ENCODE assay signal across 8 cellular contexts in the genomic region with DNA sequence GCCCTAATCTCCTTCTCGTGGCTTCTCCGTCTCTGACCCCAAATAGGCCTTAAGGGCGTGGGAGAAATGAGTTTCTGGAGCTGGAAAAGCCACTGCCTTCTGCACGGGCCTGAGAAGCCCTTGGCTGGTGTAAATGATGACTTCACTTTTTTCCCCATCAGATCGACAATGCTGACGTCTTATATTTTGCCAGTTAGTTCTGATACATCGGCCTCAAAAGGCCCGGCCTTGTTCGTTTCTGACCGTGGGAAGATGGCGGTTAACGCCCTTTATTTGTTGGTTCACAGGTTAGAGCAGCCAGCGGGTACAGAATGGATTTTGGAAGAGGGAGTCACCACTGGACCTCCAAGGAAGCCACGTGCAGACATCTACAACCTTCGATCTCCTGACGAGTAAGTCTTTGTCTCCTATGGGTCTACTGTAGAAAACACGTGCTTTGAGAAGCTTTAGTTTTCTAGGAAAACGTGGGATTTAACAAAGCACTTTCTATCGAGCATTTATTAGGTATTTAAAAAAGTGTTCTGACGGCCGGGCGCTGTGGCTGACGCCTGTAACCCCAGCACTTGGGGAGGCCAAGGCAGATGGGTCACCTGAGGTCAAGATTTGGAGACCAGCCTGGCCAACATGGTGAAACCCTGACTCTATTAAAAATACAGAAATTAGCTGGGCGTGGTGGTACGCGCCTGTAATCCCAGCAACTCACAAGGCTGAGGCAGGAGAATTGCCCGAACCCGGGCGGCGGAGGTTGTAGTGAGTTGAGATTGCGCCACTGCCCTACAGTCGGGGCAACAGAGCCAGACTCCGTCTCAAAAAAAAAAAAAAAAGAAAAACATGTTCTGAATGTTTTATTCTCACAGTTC. TPM values are rescaled to one million over a fixed set of nuclear protein-coding genes. Genes with fewer than 3 reads are reported as not detected.
A peak's percentile ranks its signal among the peaks of the same experiment; 100 is the strongest.
DNase-seq lines count a peak whose midpoint lies in the region; ATAC-seq and TF ChIP-seq lines count a peak whose summit lies in the region.

No MANE protein-coding gene starts in this region.

- H3K4me3 ChIP-seq in thyroid gland (replicated peaks in 1 of 3) = peak overlapping the region; percentile 26 to 88 (median 65)

- DNase-seq in NCI-H2227 (lab: John Stamatoyannopoulos, UW; ENCODE audit: unreplicated experiment) (peak; percentile 62), NCI-H2227 treated with DMSO at 0.1 percent for 48 hours (lab: John Stamatoyannopoulos, UW) (no peak), caudate nucleus (lab: John Stamatoyannopoulos, UW) (peak in 3 of 61 donors; percentile 40 to 54 (median 50)), medulla oblongata (ENCODE audit: extremely low spot score) (peak; percentile 30), thyroid gland (peak in 1 of 2 donors; percentile 10), GOT3 (lab: John Stamatoyannopoulos, UW) (no peak)

- intact Hi-C loops in thyroid gland (cut with DNase I) = loop anchor here (5.0 kb wide), 1 partner anchor 92 kb away; the partner anchor contains the start of gene STAU1

- H3K36me3 ChIP-seq in thyroid gland = peaks cover 37 to 48% of the 10 kb centered on the region in 2 donors

- H3K4me1 ChIP-seq in thyroid gland = peaks cover 39 to 40% of the 10 kb centered on the region in 2 donors

- no peaks in the 10 kb centered on the region for H3K27me3 ChIP-seq in thyroid gland

- TF ChIP-seq POLR2A in Raji (IDR thresholded peaks at IDR 0.05; ENCODE audit: insufficient read depth, low read depth, low read length) = 0 out of 2 replicates have a peak, but pooled peaks have one; percentile 1
- no peak for TF ChIP-seq POLR2A in thyroid gland (IDR thresholded peaks at IDR 0.05)

- H3K9me3 ChIP-seq in thyroid gland = no peaks in the 10 kb centered on the region

- 12 to 13% methylated on average over 33 of the region's 33 CpGs for WGBS in thyroid gland, 2 donors

- H3K27ac ChIP-seq in caudate nucleus (ENCODE audit: low read depth, low read length) (peak overlapping the region; percentile 97), thyroid gland (peak overlapping the region; percentile 94 to 99 (median 98))

- no peak for TF ChIP-seq CTCF in thyroid gland (IDR thresholded peaks at IDR 0.05)

- no peak for ATAC-seq in HG03520 (IDR thresholded peaks at IDR 0.05; ENCODE audit: unreplicated experiment)

RNA-seq across cellular contexts. Expression of gene ZNFX1, which starts 1.2 kb away (rescaled TPM):
- total RNA-seq in thyroid gland = 10 to 100 TPM; 39.8 to 52.2 (median 46.3) TPM

RNA-seq across cellular contexts. Expression of gene DDX27, which starts 59.8 kb away (rescaled TPM):
- total RNA-seq in thyroid gland = 10 to 100 TPM; 30.4 to 45.8 (median 38.2) TPM

Comparison
In these comparisons a context has a peak if more than half of its experiments do, and no peak if none do; other contexts are left out.
1. DNase-seq: peak in NCI-H2227 (single experiment) and medulla oblongata (single experiment); none in NCI-H2227 treated with DMSO at 0.1 percent for 48 hours (single experiment) and GOT3 (single experiment).